19 cellular contexts compared by ENCODE assay signal in the genomic region with DNA sequence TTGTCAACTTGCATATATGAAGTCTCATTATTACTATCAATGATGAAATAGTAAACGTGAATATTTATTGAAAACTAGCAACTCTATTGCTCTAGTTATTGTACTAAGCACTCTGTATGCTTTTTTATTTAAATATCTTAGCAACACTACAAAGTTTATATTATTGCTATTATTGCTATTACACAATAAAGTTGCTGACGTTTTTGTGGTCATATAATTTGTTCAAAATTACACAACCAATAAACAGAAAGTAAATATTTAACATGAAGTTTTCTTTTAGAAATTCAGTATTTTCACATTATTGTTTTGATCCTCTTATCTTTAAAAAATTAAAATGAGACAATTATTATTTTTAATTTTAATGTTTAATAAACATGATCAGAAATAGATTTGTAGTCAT.
DNase-seq lines count a peak whose midpoint lies in the region; ATAC-seq, FAIRE-seq and TF ChIP-seq lines count a peak whose summit lies in the region.
"Had no signal": no experiment of that assay in that cellular context is flagged by ENCODE, and none has a peak within 500 bp of the region (broad histone marks: within the 10 kb centered on the region; RNA-seq: fewer than 3 reads in every experiment).

No MANE protein-coding gene starts in this region.

- H3K4me3 ChIP-seq in breast epithelium (no peak overlapping the region), fibroblast of villous mesenchyme (ENCODE audit: low read depth, low read length) (no peak overlapping the region), pancreas (no peak overlapping the region), upper lobe of right lung (no peak overlapping the region)
- H3K4me3 ChIP-seq: BLaER1, GM12878 had no signal

- POLR2A ChIA-PET in MCF 10A (lab: Yijun Ruan, JAX), result no interaction called here

- no peak for TF ChIP-seq POLR2A in breast epithelium (IDR thresholded peaks at IDR 0.05)

- no peaks in the 10 kb centered on the region for H3K36me3 ChIP-seq in breast epithelium
- H3K36me3 ChIP-seq in pancreas, result no peaks in the 10 kb centered on the region
- no peaks in the 10 kb centered on the region for H3K36me3 ChIP-seq in upper lobe of right lung
- H3K36me3 ChIP-seq: BLaER1 had no signal

- ATAC-seq in pancreas (no peak), upper lobe of right lung (no peak)
- no peak for ATAC-seq in effector memory CD8-positive, alpha-beta T cell (replicated peaks)
- ATAC-seq: GM12878 had no signal

- H3K9me3 ChIP-seq in breast epithelium (no peaks in the 10 kb centered on the region), pancreas (no peaks in the 10 kb centered on the region), upper lobe of right lung (no peaks in the 10 kb centered on the region)
- H3K9me3 ChIP-seq: BLaER1 had no signal

- H3K4me1 Mint-ChIP-seq in MCF 10A (ENCODE audit: insufficient read depth, unreplicated experiment), result no peaks in the 10 kb centered on the region
- H3K4me1 Mint-ChIP-seq in effector memory CD8-positive, alpha-beta T cell (ENCODE audit: low read depth in 2 of 2), result no peaks in the 10 kb centered on the region
- H3K4me1 Mint-ChIP-seq: CD14-positive monocyte; CD4-positive, alpha-beta memory T cell; H9 had no signal

- peaks cover 6% of the 10 kb centered on the region for H3K36me3 Mint-ChIP-seq in MCF 10A (ENCODE audit: insufficient read depth, unreplicated experiment)
- H3K36me3 Mint-ChIP-seq in effector memory CD8-positive, alpha-beta T cell (ENCODE audit: insufficient read depth), result no peaks in the 10 kb centered on the region
- H3K36me3 Mint-ChIP-seq: CD14-positive monocyte; CD4-positive, alpha-beta memory T cell had no signal

- peak overlapping the region; percentile 70 for H3K27ac Mint-ChIP-seq in MCF 10A (ENCODE audit: low read depth, unreplicated experiment)
- no peak overlapping the region for H3K27ac Mint-ChIP-seq in effector memory CD8-positive, alpha-beta T cell
- H3K27ac Mint-ChIP-seq: CD14-positive monocyte; CD4-positive, alpha-beta memory T cell; H9 had no signal

- CTCF ChIA-PET in MCF 10A (lab: Yijun Ruan, JAX), result no interaction called here

- BruUV-seq in MCF 10A (replicated peaks; lab: Mats Ljungman, UMichigan), result no TSS peak

- H3K4me3 Mint-ChIP-seq in MCF 10A (ENCODE audit: unreplicated experiment), result no peak overlapping the region
- H3K4me3 Mint-ChIP-seq in effector memory CD8-positive, alpha-beta T cell, result no peak overlapping the region
- H3K4me3 Mint-ChIP-seq: CD14-positive monocyte; CD4-positive, alpha-beta memory T cell; H9 had no signal

- no peaks in the 10 kb centered on the region for H3K27me3 Mint-ChIP-seq in MCF 10A (ENCODE audit: insufficient read depth, unreplicated experiment)
- no peaks in the 10 kb centered on the region for H3K27me3 Mint-ChIP-seq in effector memory CD8-positive, alpha-beta T cell
- H3K27me3 Mint-ChIP-seq: CD4-positive, alpha-beta memory T cell had no signal

- H3K27me3 ChIP-seq in breast epithelium (no peaks in the 10 kb centered on the region), pancreas (no peaks in the 10 kb centered on the region), upper lobe of right lung (no peaks in the 10 kb centered on the region)
- H3K27me3 ChIP-seq: BLaER1 had no signal

- 29 to 42% methylated on average over 2 of the region's 2 CpGs for WGBS in pancreas, 2 donors

- H3K4me1 ChIP-seq in breast epithelium, result no peaks in the 10 kb centered on the region
- no peaks in the 10 kb centered on the region for H3K4me1 ChIP-seq in pancreas
- no peaks in the 10 kb centered on the region for H3K4me1 ChIP-seq in upper lobe of right lung
- H3K4me1 ChIP-seq: BLaER1 had no signal

- TF ChIP-seq CTCF in MCF 10A (IDR thresholded peaks at IDR 0.05; ENCODE audit: unreplicated experiment) (no peak), breast epithelium (IDR thresholded peaks at IDR 0.05) (no peak), fibroblast of villous mesenchyme (IDR thresholded peaks at IDR 0.05; ENCODE audit: insufficient read depth, low read depth, low read length) (no peak), pancreas (IDR thresholded peaks at IDR 0.05) (no peak), upper lobe of right lung (IDR thresholded peaks at IDR 0.05) (no peak)

- H3K27ac ChIP-seq in breast epithelium, result no peak overlapping the region
- no peak overlapping the region for H3K27ac ChIP-seq in pancreas
- H3K27ac ChIP-seq in upper lobe of right lung, result no peak overlapping the region
- H3K27ac ChIP-seq: 22Rv1, BLaER1 had no signal

- no peaks in the 10 kb centered on the region for H3K9me3 Mint-ChIP-seq in MCF 10A (ENCODE audit: unreplicated experiment)
- H3K9me3 Mint-ChIP-seq in effector memory CD8-positive, alpha-beta T cell, result peaks cover 5 to 7% of the 10 kb centered on the region in 2 donors
- H3K9me3 Mint-ChIP-seq: H9 had no signal

- FAIRE-seq in TTC549 (lab: Jason Lieb, UNC), result peak; percentile 29
- peak; percentile 80 for FAIRE-seq in pancreas (lab: Jason Lieb, UNC)
- FAIRE-seq: GM12878, GM19239, H1, HTR-8/SVneo had no signal

- intact Hi-C loops in MCF 10A (cut with micrococcal nuclease) (no loop called here), breast epithelium (cut with DNase I; ENCODE audit: low total_unique reads) (no loop called here), pancreas (cut with DNase I) (no loop called here), upper lobe of right lung (cut with DNase I) (no loop called here)

- no peak for DNase-seq in MCF 10A (ENCODE audit: unreplicated experiment)
- no peak for DNase-seq in breast epithelium (ENCODE audit: low spot score in 2 of 2)
- DNase-seq in fibroblast of villous mesenchyme (ENCODE audit: low read depth), result peak; percentile 22
- no peak for DNase-seq in pancreas
- no peak for DNase-seq in upper lobe of right lung
- no peak for DNase-seq in effector memory CD8-positive, alpha-beta T cell
- DNase-seq in NCI-H2196 treated with DMSO at 0.1 percent for 48 hours (lab: John Stamatoyannopoulos, UW; ENCODE audit: unreplicated experiment), result no peak
- DNase-seq: CD4-positive, alpha-beta memory T cell; DMS153; DMS79; H9 had no signal
